In the genomic region with DNA sequence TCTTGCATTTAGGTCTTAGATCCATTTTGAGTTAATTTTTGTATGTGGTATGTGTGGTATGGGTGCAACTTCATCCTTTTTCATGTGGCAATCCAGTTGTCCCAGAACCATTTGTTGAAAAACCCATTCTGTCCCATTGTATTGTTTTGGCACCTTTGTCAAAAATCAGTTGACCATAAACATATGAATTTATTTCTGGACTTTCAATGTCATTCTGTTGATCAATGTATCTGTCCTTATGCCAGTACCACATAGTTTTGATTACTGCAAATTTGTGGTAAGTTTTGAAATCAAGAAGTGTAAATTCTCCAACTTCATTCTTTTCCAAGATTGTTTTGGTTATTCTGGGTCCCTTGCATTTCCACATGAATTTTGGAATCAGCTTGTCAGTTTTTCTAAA, we compare ENCODE assay signal across 31 cellular contexts.
"Had no signal": no experiment of that assay in that cellular context is flagged by ENCODE, and none has a peak within 500 bp of the region (broad histone marks: within the 10 kb centered on the region; RNA-seq: fewer than 3 reads in every experiment).

No MANE protein-coding gene starts in this region.

- H3K27ac ChIP-seq: ascending aorta, cardiac muscle cell, WERI-Rb-1 had no signal

- H3K36me3 ChIP-seq: ascending aorta, cardiac muscle cell, WERI-Rb-1 had no signal

- H3K9me3 ChIP-seq: ascending aorta had no signal

- H3K4me1 ChIP-seq: ascending aorta had no signal

- FAIRE-seq: bronchial epithelial cell, TTC549 had no signal

- DNase-seq: activated CD4-positive, alpha-beta memory T cell treated with anti-CD3 and anti-CD28 coated beads, Interleukin-2, amount 10 ng/mL, durations not matched to agents 7 days and 5 days; activated CD4-positive, alpha-beta T cell treated with anti-CD3 and anti-CD28 coated beads for 1 hour; activated CD4-positive, alpha-beta T cell treated with anti-CD3 and anti-CD28 coated beads for 36 hours; activated CD4-positive, alpha-beta T cell treated with anti-CD3 and anti-CD28 coated beads for 48 hours; activated CD4-positive, alpha-beta T cell treated with anti-CD3 and anti-CD28 coated beads, Interleukin-2, amount 10 ng/mL, durations not matched to agents 7 days and 5 days; activated CD4-positive, alpha-beta T cell treated with anti-CD3 and anti-CD28 coated beads, Interleukin-2, amount 50 U/mL, for 48 hours; activated CD4-positive, CD25-positive, alpha-beta regulatory T cell; activated CD8-positive, alpha-beta memory T cell treated with anti-CD3 and anti-CD28 coated beads for 24 hours; activated CD8-positive, alpha-beta memory T cell treated with anti-CD3 and anti-CD28 coated beads, Interleukin-2, amount 10 ng/mL, durations not matched to agents 7 days and 5 days; activated CD8-positive, alpha-beta memory T cell treated with anti-CD3 and anti-CD28 coated beads, Interleukin-2, amount 50 U/mL, for 48 hours; activated CD8-positive, alpha-beta T cell treated with anti-CD3 and anti-CD28 coated beads, Interleukin-2, amount 10 ng/mL, durations not matched to agents 7 days and 5 days; activated effector memory CD4-positive, alpha-beta T cell treated with Interleukin-2 at 50 U/mL for 16 hours; activated gamma-delta T cell; activated naive CD4-positive, alpha-beta T cell; activated naive CD4-positive, alpha-beta T cell treated with anti-CD3 and anti-CD28 coated beads for 36 hours; activated naive CD4-positive, alpha-beta T cell treated with anti-CD3 and anti-CD28 coated beads, Interleukin-2, amount 50 U/mL, for 16 hours; activated naive CD8-positive, alpha-beta T cell treated with anti-CD3 and anti-CD28 coated beads for 36 hours; activated T-cell treated with anti-CD3 and anti-CD28 coated beads, Interleukin-2, amount 50 U/mL, for 24 hours; activated T-cell treated with anti-CD3 and anti-CD28 coated beads, Interleukin-2, amount 50 U/mL, for 48 hours; amygdala; anterior cingulate cortex; caudate nucleus; cerebellar nuclear complex; T-helper 1 cell; T-helper 2 cell; T-helper 9 cell; WERI-Rb-1 had no signal

- H3K4me3 ChIP-seq: ascending aorta, cardiac muscle cell had no signal

- H3K27me3 ChIP-seq: ascending aorta, cardiac muscle cell had no signal
